ENCODE assay signal across 1 cellular context in genomic region chr2:12965540-12966269, GRCh38.
TF ChIP-seq lines count a peak whose summit lies in the region.

No MANE protein-coding gene starts in this region.

TF ChIP-seq in K562, 482 proteins besides CTCF, POLR2A, EP300 and RAD21 (continued from another document and continues in another):
- TF ChIP-seq MITF (IDR thresholded peaks at IDR 0.05) (no peak), GTF2F1 (IDR thresholded peaks at IDR 0.05; ENCODE audit: low read depth, low read length) (no peak), BRD9 (IDR thresholded peaks at IDR 0.05; ENCODE audit: low read depth, partially characterized antibody) (peak; percentile 14), SLC30A9 (CRISPR knock-in tag; IDR thresholded peaks at IDR 0.05) (no peak), LARP7 (IDR thresholded peaks at IDR 0.05) (no peak), SRSF7 (optimal IDR thresholded peaks at IDR 0.05; ENCODE audit: low read depth, low read length) (no peak), ZNF561 (CRISPR knock-in tag; conservative IDR thresholded peaks at IDR 0.05) (no peak), KDM5B (IDR thresholded peaks at IDR 0.05; ENCODE audit: insufficient replicate concordance, low read depth, low read length) (no peak), RNF219 (CRISPR knock-in tag; IDR thresholded peaks at IDR 0.05) (no peak), BRD4 (IDR thresholded peaks at IDR 0.05) (no peak), STAT5B (CRISPR knock-in tag; IDR thresholded peaks at IDR 0.05) (no peak), GTF2B (IDR thresholded peaks at IDR 0.05; ENCODE audit: extremely low read depth, insufficient read length) (no peak), HEY1 (CRISPR knock-in tag; IDR thresholded peaks at IDR 0.05; ENCODE audit: borderline replicate concordance) (no peak), RFX7 (CRISPR knock-in tag; IDR thresholded peaks at IDR 0.05) (no peak), TSHZ1 (CRISPR knock-in tag; IDR thresholded peaks at IDR 0.05) (no peak), ZBTB33 (CRISPR knock-in tag; IDR thresholded peaks at IDR 0.05) (no peak), ZNF347 (CRISPR knock-in tag; IDR thresholded peaks at IDR 0.05; ENCODE audit: low read depth) (no peak), ZNF507 (tag; conservative IDR thresholded peaks at IDR 0.05) (no peak), SAFB (IDR thresholded peaks at IDR 0.05; ENCODE audit: borderline replicate concordance, low read depth, low read length) (no peak), PHTF2 (CRISPR knock-in tag; IDR thresholded peaks at IDR 0.05) (no peak), TAF7 (tag; IDR thresholded peaks at IDR 0.05) (no peak), SMARCA4 (IDR thresholded peaks at IDR 0.05) (peak; percentile 97), EGR1 (conservative IDR thresholded peaks at IDR 0.05) (no peak), EHMT2 (IDR thresholded peaks at IDR 0.05) (no peak), SMAD4 (CRISPR knock-in tag; conservative IDR thresholded peaks at IDR 0.05) (peak; percentile 88), JUN (IDR thresholded peaks at IDR 0.05; ENCODE audit: borderline replicate concordance, low read depth, low read length) (peak; percentile 99), JUN (CRISPR knock-in tag; IDR thresholded peaks at IDR 0.05; ENCODE audit: borderline replicate concordance) (no peak), ZNF518B (CRISPR knock-in tag; IDR thresholded peaks at IDR 0.05) (no peak), NCOA1 (IDR thresholded peaks at IDR 0.05; ENCODE audit: low read depth) (0 out of 2 replicates have a peak, but pooled peaks have one; percentile 28), ATF4 (CRISPR knock-in tag; IDR thresholded peaks at IDR 0.05) (no peak), MTA1 (IDR thresholded peaks at IDR 0.05; ENCODE audit: borderline replicate concordance) (no peak), ZNF224 (CRISPR knock-in tag; IDR thresholded peaks at IDR 0.05) (no peak), THAP7 (CRISPR knock-in tag; IDR thresholded peaks at IDR 0.05) (no peak), LEF1 (IDR thresholded peaks at IDR 0.05) (peak; percentile 77), PRPF4 (IDR thresholded peaks at IDR 0.05; ENCODE audit: insufficient read depth, low read depth, low read length, poor library complexity, severe bottlenecking) (no peak), ZNF311 (CRISPR knock-in tag; IDR thresholded peaks at IDR 0.05) (no peak), THRA (IDR thresholded peaks at IDR 0.05) (no peak), ZNF197 (CRISPR knock-in tag; IDR thresholded peaks at IDR 0.05; ENCODE audit: low read depth) (no peak), CREB3L1 (IDR thresholded peaks at IDR 0.05; ENCODE audit: borderline replicate concordance, low read depth) (no peak), SP2 (IDR thresholded peaks at IDR 0.05; ENCODE audit: extremely low read depth, low read depth, low read length, poor library complexity, severe bottlenecking) (no peak), C11orf30 (IDR thresholded peaks at IDR 0.05; ENCODE audit: low read depth) (peak; percentile 63), SOX6 (IDR thresholded peaks at IDR 0.05) (peak; percentile 58; the same call in 1 of the 2 replicates), HDGF (IDR thresholded peaks at IDR 0.05) (no peak), ZNF449 (CRISPR knock-in tag; IDR thresholded peaks at IDR 0.05) (no peak), ZBTB8A (IDR thresholded peaks at IDR 0.05; ENCODE audit: partially characterized antibody) (no peak), STAT5A (IDR thresholded peaks at IDR 0.05; ENCODE audit: borderline replicate concordance, low read length) (peak; percentile 98), DPF2 (IDR thresholded peaks at IDR 0.05) (peak; percentile 98), ZBTB1 (CRISPR knock-in tag; IDR thresholded peaks at IDR 0.05; ENCODE audit: borderline replicate concordance, low read depth) (no peak), ZNF436 (CRISPR knock-in tag; IDR thresholded peaks at IDR 0.05) (no peak)
